12 cellular contexts compared by ENCODE assay signal in the genomic region with DNA sequence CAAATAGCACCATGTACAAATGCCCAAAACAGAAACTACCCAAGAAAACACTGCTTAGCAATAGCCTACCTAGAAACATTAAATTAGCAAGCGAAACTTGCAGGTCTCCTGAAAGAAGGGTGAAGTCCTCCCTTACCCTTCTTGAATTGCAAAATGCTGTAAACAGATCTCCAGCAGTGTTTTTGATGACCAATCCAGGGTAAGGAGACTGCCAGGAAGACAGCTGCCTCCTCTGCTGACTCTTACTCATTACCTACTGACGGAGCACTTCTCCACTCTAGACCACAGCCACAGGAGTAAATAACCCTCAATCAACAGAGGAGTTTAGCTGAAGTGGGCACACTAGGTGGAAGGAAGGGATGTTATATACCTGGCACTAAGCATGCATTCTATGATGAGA. TPM values are rescaled to one million over a fixed set of nuclear protein-coding genes. Genes with fewer than 3 reads are reported as not detected.
DNase-seq lines count a peak whose midpoint lies in the region; ATAC-seq and TF ChIP-seq lines count a peak whose summit lies in the region.
"Had no signal": no experiment of that assay in that cellular context is flagged by ENCODE, and none has a peak within 500 bp of the region (broad histone marks: within the 10 kb centered on the region; RNA-seq: fewer than 3 reads in every experiment).

No MANE protein-coding gene starts in this region.

- BruUV-seq in A673 (replicated peaks; lab: Mats Ljungman, UMichigan), result no TSS peak

- intact Hi-C loops in activated CD4-positive, alpha-beta T cell treated with anti-CD3 and anti-CD28 coated beads for 36 hours (cut with DNase I, micrococcal nuclease), result no loop called here
- intact Hi-C loops in A673 (cut with micrococcal nuclease; ENCODE audit: unreplicated experiment), result no loop called here

- no peaks in the 10 kb centered on the region for H3K4me1 Mint-ChIP-seq in activated CD4-positive, alpha-beta T cell treated with anti-CD3 and anti-CD28 coated beads for 36 hours
- H3K4me1 Mint-ChIP-seq in activated CD4-positive, alpha-beta T cell treated with anti-CD3 and anti-CD28 coated beads, Interleukin-2, amount 10 ng/mL, durations not matched to agents 7 days and 5 days, result no peaks in the 10 kb centered on the region
- no peaks in the 10 kb centered on the region for H3K4me1 Mint-ChIP-seq in stimulated activated naive CD8-positive, alpha-beta T cell treated with anti-CD3 and anti-CD28 coated beads, Interleukin-15, amount 100 ng/mL, for 72 hours

- no peaks in the 10 kb centered on the region for H3K4me1 ChIP-seq in A673 (ENCODE audit: insufficient read depth, low read length, poor library complexity, severe bottlenecking)
- H3K4me1 ChIP-seq: BLaER1 had no signal

- no peak overlapping the region for H3K4me3 ChIP-seq in A673 (ENCODE audit: low read depth, low read length, poor library complexity, severe bottlenecking)
- H3K4me3 ChIP-seq: BLaER1, SK-N-MC had no signal

- H3K4me3 Mint-ChIP-seq in activated CD4-positive, alpha-beta T cell treated with anti-CD3 and anti-CD28 coated beads for 36 hours, result no peak overlapping the region
- no peak overlapping the region for H3K4me3 Mint-ChIP-seq in activated CD4-positive, alpha-beta T cell treated with anti-CD3 and anti-CD28 coated beads, Interleukin-2, amount 10 ng/mL, durations not matched to agents 7 days and 5 days
- no peak overlapping the region for H3K4me3 Mint-ChIP-seq in stimulated activated naive CD8-positive, alpha-beta T cell treated with anti-CD3 and anti-CD28 coated beads, Interleukin-15, amount 100 ng/mL, for 72 hours
- H3K4me3 Mint-ChIP-seq: brain had no signal

- H3K27me3 ChIP-seq in A673 (replicated peaks; ENCODE audit: insufficient read depth, low read depth, low read length, poor library complexity), result no peaks in the 10 kb centered on the region
- H3K27me3 ChIP-seq: BLaER1 had no signal

- no peak overlapping the region for H3K27ac ChIP-seq in A673 (ENCODE audit: low read depth, low read length, poor library complexity, severe bottlenecking)
- H3K27ac ChIP-seq: BLaER1, SK-N-MC had no signal

- no peaks in the 10 kb centered on the region for H3K9me3 ChIP-seq in A673 (ENCODE audit: low read depth, low read length, poor library complexity, severe bottlenecking)
- H3K9me3 ChIP-seq: BLaER1 had no signal

- H3K27me3 Mint-ChIP-seq in activated CD4-positive, alpha-beta T cell treated with anti-CD3 and anti-CD28 coated beads for 36 hours, result peaks cover 3% of the 10 kb centered on the region
- peaks cover 4% of the 10 kb centered on the region for H3K27me3 Mint-ChIP-seq in activated CD4-positive, alpha-beta T cell treated with anti-CD3 and anti-CD28 coated beads, Interleukin-2, amount 10 ng/mL, durations not matched to agents 7 days and 5 days
- peaks cover 10% of the 10 kb centered on the region for H3K27me3 Mint-ChIP-seq in stimulated activated naive CD8-positive, alpha-beta T cell treated with anti-CD3 and anti-CD28 coated beads, Interleukin-15, amount 100 ng/mL, for 72 hours

- CTCF ChIA-PET in activated CD4-positive, alpha-beta T cell treated with anti-CD3 and anti-CD28 coated beads for 36 hours (lab: Charles Lee), result interaction anchor here (0.6 to 0.9 kb wide), 2 partner anchors 87 to 89 kb away, joined by 3 read pairs; no protein-coding TSS in a partner anchor
- CTCF ChIA-PET in activated CD4-positive, alpha-beta T cell treated with anti-CD3 and anti-CD28 coated beads, Interleukin-2, amount 10 ng/mL, durations not matched to agents 7 days and 5 days (lab: Charles Lee), result no interaction called here
- CTCF ChIA-PET in A673 (lab: Charles Lee), result no interaction called here

- POLR2A ChIA-PET in activated CD4-positive, alpha-beta T cell treated with anti-CD3 and anti-CD28 coated beads for 36 hours (lab: Charles Lee), result interaction anchor here (0.5 kb wide), 1 partner anchor 478 kb away, joined by 3 read pairs; no protein-coding TSS in a partner anchor
- POLR2A ChIA-PET in activated CD4-positive, alpha-beta T cell treated with anti-CD3 and anti-CD28 coated beads, Interleukin-2, amount 10 ng/mL, durations not matched to agents 7 days and 5 days (lab: Charles Lee), result no interaction called here
- POLR2A ChIA-PET in A673 (lab: Charles Lee; ENCODE audit: low non-redundant PET), result no interaction called here

- DNase-seq in activated CD4-positive, alpha-beta T cell treated with anti-CD3 and anti-CD28 coated beads for 36 hours, result peak; percentile 15
- DNase-seq in activated CD4-positive, alpha-beta T cell treated with anti-CD3 and anti-CD28 coated beads, Interleukin-2, amount 10 ng/mL, durations not matched to agents 7 days and 5 days, result no peak
- DNase-seq in NCI-H2029 (lab: John Stamatoyannopoulos, UW), result peak; percentile 80
- DNase-seq in dermis blood vessel endothelial cell, result peak; percentile 73
- no peak for DNase-seq in stimulated activated naive CD8-positive, alpha-beta T cell treated with anti-CD3 and anti-CD28 coated beads, Interleukin-15, amount 100 ng/mL, for 72 hours
- DNase-seq in DMS153 (lab: John Stamatoyannopoulos, UW), result no peak
- no peak for DNase-seq in A673 (ENCODE audit: low spot score)
- DNase-seq in NK-92 treated with Interleukin-12 subunit alpha and Interleukin-12 subunit beta, amount 100 ng/mL, for 24 hours (lab: John Stamatoyannopoulos, UW), result no peak
- DNase-seq: stimulated activated naive CD4-positive, alpha-beta T cell had no signal

- no peak for TF ChIP-seq CTCF in A673 (conservative IDR thresholded peaks at IDR 0.05; ENCODE audit: low read depth, low read length)

- ATAC-seq in activated CD4-positive, alpha-beta T cell treated with anti-CD3 and anti-CD28 coated beads for 36 hours, result peak; percentile 78
- peak; percentile 56 for ATAC-seq in stimulated activated naive CD8-positive, alpha-beta T cell treated with anti-CD3 and anti-CD28 coated beads, Interleukin-15, amount 100 ng/mL, for 72 hours

- no peak overlapping the region for H3K27ac Mint-ChIP-seq in activated CD4-positive, alpha-beta T cell treated with anti-CD3 and anti-CD28 coated beads for 36 hours
- no peak overlapping the region for H3K27ac Mint-ChIP-seq in activated CD4-positive, alpha-beta T cell treated with anti-CD3 and anti-CD28 coated beads, Interleukin-2, amount 10 ng/mL, durations not matched to agents 7 days and 5 days
- H3K27ac Mint-ChIP-seq in stimulated activated naive CD8-positive, alpha-beta T cell treated with anti-CD3 and anti-CD28 coated beads, Interleukin-15, amount 100 ng/mL, for 72 hours, result no peak overlapping the region

- no peaks in the 10 kb centered on the region for H3K36me3 Mint-ChIP-seq in activated CD4-positive, alpha-beta T cell treated with anti-CD3 and anti-CD28 coated beads for 36 hours (ENCODE audit: low read depth)
- H3K36me3 Mint-ChIP-seq in activated CD4-positive, alpha-beta T cell treated with anti-CD3 and anti-CD28 coated beads, Interleukin-2, amount 10 ng/mL, durations not matched to agents 7 days and 5 days (ENCODE audit: low read depth), result no peaks in the 10 kb centered on the region
- H3K36me3 Mint-ChIP-seq: brain had no signal

- no peaks in the 10 kb centered on the region for H3K9me3 Mint-ChIP-seq in activated CD4-positive, alpha-beta T cell treated with anti-CD3 and anti-CD28 coated beads for 36 hours (ENCODE audit: low read depth)
- no peaks in the 10 kb centered on the region for H3K9me3 Mint-ChIP-seq in activated CD4-positive, alpha-beta T cell treated with anti-CD3 and anti-CD28 coated beads, Interleukin-2, amount 10 ng/mL, durations not matched to agents 7 days and 5 days
- H3K9me3 Mint-ChIP-seq in stimulated activated naive CD8-positive, alpha-beta T cell treated with anti-CD3 and anti-CD28 coated beads, Interleukin-15, amount 100 ng/mL, for 72 hours, result no peaks in the 10 kb centered on the region
- H3K9me3 Mint-ChIP-seq: brain had no signal

- no peaks in the 10 kb centered on the region for H3K36me3 ChIP-seq in A673 (ENCODE audit: insufficient read depth, low read length, poor library complexity, severe bottlenecking)
- H3K36me3 ChIP-seq: BLaER1 had no signal

RNA-seq across cellular contexts. Expression of a gene that starts 32.2 kb away (rescaled TPM):
- 10 to 100 TPM; 20.5 to 26.7 TPM for total RNA-seq in activated CD4-positive, alpha-beta T cell treated with anti-CD3 and anti-CD28 coated beads for 36 hours
- 10 to 100 TPM; 14.2 to 16.6 TPM for total RNA-seq in activated CD4-positive, alpha-beta T cell treated with anti-CD3 and anti-CD28 coated beads, Interleukin-2, amount 10 ng/mL, durations not matched to agents 7 days and 5 days
- 27.2 and 34.9 TPM in 2 replicates for total RNA-seq in dermis blood vessel endothelial cell
- 34.7 and 39.7 TPM in 2 replicates for total RNA-seq in A673 (2021)

Comparison
In these comparisons a context has a peak if more than half of its experiments do, and no peak if none do; other contexts are left out.
1. DNase-seq: peak in activated CD4-positive, alpha-beta T cell treated with anti-CD3 and anti-CD28 coated beads for 36 hours (single experiment), NCI-H2029 (single experiment) and dermis blood vessel endothelial cell (single experiment); none in activated CD4-positive, alpha-beta T cell treated with anti-CD3 and anti-CD28 coated beads, Interleukin-2, amount 10 ng/mL, durations not matched to agents 7 days and 5 days (single experiment), stimulated activated naive CD8-positive, alpha-beta T cell treated with anti-CD3 and anti-CD28 coated beads, Interleukin-15, amount 100 ng/mL, for 72 hours (0 of 2), DMS153 (single experiment), A673 (single experiment) and NK-92 treated with Interleukin-12 subunit alpha and Interleukin-12 subunit beta, amount 100 ng/mL, for 24 hours (single experiment).